In the genomic region with DNA sequence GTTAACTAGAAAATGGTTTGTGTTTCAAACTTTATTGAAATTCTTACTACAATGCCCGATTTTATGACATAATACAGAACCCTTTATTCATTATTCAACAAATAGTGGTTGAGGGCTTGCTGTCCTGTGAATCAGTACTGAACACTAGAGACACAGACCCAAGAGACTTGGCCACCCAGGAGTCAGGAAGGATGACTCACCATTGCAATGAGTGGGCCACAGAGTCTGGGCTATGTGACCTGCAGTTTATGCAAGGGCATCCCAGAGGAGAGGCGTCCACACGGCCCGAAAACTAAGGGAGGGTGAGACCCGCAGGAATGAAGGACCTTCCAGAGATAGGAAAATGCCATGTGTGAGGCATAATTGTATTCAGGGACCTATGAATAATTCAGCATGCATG, we compare ENCODE assay signal across 1 cellular context.
TF ChIP-seq lines count a peak whose summit lies in the region.

No MANE protein-coding gene starts in this region.

TF ChIP-seq in GM23338, 12 proteins besides CTCF, POLR2A, EP300 and RAD21 (continued from another document):
- TF ChIP-seq, protein P1, sequence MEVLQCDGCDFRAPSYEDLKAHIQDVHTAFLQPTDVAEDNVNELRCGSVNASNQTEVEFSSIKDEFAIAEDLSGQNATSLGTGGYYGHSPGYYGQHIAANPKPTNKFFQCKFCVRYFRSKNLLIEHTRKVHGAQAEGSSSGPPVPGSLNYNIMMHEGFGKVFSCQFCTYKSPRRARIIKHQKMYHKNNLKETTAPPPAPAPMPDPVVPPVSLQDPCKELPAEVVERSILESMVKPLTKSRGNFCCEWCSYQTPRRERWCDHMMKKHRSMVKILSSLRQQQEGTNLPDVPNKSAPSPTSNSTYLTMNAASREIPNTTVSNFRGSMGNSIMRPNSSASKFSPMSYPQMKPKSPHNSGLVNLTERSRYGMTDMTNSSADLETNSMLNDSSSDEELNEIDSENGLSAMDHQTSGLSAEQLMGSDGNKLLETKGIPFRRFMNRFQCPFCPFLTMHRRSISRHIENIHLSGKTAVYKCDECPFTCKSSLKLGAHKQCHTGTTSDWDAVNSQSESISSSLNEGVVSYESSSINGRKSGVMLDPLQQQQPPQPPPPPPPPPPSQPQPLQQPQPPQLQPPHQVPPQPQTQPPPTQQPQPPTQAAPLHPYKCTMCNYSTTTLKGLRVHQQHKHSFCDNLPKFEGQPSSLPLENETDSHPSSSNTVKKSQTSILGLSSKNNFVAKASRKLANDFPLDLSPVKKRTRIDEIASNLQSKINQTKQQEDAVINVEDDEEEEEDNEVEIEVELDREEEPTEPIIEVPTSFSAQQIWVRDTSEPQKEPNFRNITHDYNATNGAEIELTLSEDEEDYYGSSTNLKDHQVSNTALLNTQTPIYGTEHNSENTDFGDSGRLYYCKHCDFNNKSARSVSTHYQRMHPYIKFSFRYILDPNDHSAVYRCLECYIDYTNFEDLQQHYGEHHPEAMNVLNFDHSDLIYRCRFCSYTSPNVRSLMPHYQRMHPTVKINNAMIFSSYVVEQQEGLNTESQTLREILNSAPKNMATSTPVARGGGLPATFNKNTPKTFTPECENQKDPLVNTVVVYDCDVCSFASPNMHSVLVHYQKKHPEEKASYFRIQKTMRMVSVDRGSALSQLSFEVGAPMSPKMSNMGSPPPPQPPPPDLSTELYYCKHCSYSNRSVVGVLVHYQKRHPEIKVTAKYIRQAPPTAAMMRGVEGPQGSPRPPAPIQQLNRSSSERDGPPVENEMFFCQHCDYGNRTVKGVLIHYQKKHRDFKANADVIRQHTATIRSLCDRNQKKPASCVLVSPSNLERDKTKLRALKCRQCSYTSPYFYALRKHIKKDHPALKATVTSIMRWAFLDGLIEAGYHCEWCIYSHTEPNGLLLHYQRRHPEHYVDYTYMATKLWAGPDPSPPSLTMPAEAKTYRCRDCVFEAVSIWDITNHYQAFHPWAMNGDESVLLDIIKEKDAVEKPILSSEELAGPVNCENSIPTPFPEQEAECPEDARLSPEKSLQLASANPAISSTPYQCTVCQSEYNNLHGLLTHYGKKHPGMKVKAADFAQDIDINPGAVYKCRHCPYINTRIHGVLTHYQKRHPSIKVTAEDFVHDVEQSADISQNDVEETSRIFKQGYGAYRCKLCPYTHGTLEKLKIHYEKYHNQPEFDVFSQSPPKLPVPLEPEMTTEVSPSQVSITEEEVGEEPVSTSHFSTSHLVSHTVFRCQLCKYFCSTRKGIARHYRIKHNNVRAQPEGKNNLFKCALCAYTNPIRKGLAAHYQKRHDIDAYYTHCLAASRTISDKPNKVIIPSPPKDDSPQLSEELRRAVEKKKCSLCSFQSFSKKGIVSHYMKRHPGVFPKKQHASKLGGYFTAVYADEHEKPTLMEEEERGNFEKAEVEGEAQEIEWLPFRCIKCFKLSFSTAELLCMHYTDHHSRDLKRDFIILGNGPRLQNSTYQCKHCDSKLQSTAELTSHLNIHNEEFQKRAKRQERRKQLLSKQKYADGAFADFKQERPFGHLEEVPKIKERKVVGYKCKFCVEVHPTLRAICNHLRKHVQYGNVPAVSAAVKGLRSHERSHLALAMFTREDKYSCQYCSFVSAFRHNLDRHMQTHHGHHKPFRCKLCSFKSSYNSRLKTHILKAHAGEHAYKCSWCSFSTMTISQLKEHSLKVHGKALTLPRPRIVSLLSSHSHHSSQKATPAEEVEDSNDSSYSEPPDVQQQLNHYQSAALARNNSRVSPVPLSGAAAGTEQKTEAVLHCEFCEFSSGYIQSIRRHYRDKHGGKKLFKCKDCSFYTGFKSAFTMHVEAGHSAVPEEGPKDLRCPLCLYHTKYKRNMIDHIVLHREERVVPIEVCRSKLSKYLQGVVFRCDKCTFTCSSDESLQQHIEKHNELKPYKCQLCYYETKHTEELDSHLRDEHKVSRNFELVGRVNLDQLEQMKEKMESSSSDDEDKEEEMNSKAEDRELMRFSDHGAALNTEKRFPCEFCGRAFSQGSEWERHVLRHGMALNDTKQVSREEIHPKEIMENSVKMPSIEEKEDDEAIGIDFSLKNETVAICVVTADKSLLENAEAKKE (CRISPR knock-in tag; IDR thresholded peaks at IDR 0.05), result no peak
- TF ChIP-seq ZNF114 (CRISPR knock-in tag; IDR thresholded peaks at IDR 0.05) (no peak), STAT1 (IDR thresholded peaks at IDR 0.05; ENCODE audit: unreplicated experiment) (no peak), EZH2phosphoT487 (IDR thresholded peaks at IDR 0.05; ENCODE audit: unreplicated experiment) (no peak), ZNF331 (CRISPR knock-in tag; IDR thresholded peaks at IDR 0.05; ENCODE audit: low read depth) (no peak)
- TF ChIP-seq, protein P2, sequence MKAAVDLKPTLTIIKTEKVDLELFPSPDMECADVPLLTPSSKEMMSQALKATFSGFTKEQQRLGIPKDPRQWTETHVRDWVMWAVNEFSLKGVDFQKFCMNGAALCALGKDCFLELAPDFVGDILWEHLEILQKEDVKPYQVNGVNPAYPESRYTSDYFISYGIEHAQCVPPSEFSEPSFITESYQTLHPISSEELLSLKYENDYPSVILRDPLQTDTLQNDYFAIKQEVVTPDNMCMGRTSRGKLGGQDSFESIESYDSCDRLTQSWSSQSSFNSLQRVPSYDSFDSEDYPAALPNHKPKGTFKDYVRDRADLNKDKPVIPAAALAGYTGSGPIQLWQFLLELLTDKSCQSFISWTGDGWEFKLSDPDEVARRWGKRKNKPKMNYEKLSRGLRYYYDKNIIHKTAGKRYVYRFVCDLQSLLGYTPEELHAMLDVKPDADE (IDR thresholded peaks at IDR 0.05), result no peak
